ENCODE assay signal across 1 cellular context in the genomic region with DNA sequence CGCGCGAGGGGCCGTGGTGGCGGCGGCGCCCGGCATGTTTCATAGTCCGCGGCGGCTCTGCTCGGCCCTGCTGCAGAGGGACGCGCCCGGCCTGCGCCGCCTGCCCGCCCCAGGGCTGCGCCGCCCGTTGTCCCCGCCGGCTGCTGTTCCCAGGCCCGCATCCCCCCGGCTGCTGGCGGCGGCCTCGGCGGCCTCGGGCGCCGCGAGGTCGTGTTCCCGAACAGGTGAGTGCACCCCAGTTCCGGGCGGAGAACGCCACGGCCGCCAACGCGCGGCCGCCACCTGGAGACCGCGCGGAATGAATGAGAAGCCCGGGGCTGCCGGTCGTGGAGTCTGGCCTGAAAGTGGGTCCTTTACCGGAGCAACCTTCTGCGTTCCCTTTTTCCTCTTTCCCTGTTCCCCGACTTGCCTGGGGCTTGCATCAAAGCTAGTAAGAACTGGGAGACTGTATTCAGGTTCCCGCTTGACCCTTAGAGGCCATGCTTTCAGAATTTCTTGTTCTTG.
TF ChIP-seq lines count a peak whose summit lies in the region.

No MANE protein-coding gene starts in this region.

TF ChIP-seq in HepG2, 621 proteins besides CTCF, POLR2A, EP300 and RAD21 (continued from another document and continues in another):
- TF ChIP-seq, protein P1, sequence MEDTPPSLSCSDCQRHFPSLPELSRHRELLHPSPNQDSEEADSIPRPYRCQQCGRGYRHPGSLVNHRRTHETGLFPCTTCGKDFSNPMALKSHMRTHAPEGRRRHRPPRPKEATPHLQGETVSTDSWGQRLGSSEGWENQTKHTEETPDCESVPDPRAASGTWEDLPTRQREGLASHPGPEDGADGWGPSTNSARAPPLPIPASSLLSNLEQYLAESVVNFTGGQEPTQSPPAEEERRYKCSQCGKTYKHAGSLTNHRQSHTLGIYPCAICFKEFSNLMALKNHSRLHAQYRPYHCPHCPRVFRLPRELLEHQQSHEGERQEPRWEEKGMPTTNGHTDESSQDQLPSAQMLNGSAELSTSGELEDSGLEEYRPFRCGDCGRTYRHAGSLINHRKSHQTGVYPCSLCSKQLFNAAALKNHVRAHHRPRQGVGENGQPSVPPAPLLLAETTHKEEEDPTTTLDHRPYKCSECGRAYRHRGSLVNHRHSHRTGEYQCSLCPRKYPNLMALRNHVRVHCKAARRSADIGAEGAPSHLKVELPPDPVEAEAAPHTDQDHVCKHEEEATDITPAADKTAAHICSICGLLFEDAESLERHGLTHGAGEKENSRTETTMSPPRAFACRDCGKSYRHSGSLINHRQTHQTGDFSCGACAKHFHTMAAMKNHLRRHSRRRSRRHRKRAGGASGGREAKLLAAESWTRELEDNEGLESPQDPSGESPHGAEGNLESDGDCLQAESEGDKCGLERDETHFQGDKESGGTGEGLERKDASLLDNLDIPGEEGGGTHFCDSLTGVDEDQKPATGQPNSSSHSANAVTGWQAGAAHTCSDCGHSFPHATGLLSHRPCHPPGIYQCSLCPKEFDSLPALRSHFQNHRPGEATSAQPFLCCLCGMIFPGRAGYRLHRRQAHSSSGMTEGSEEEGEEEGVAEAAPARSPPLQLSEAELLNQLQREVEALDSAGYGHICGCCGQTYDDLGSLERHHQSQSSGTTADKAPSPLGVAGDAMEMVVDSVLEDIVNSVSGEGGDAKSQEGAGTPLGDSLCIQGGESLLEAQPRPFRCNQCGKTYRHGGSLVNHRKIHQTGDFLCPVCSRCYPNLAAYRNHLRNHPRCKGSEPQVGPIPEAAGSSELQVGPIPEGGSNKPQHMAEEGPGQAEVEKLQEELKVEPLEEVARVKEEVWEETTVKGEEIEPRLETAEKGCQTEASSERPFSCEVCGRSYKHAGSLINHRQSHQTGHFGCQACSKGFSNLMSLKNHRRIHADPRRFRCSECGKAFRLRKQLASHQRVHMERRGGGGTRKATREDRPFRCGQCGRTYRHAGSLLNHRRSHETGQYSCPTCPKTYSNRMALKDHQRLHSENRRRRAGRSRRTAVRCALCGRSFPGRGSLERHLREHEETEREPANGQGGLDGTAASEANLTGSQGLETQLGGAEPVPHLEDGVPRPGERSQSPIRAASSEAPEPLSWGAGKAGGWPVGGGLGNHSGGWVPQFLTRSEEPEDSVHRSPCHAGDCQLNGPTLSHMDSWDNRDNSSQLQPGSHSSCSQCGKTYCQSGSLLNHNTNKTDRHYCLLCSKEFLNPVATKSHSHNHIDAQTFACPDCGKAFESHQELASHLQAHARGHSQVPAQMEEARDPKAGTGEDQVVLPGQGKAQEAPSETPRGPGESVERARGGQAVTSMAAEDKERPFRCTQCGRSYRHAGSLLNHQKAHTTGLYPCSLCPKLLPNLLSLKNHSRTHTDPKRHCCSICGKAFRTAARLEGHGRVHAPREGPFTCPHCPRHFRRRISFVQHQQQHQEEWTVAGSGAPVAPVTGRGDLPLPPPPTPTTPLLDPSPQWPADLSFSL (CRISPR knock-in tag; IDR thresholded peaks at IDR 0.05), result no peak
- TF ChIP-seq HOXA5 (CRISPR knock-in tag; IDR thresholded peaks at IDR 0.05), result no peak
- no peak; the same call in 1 of the 2 replicates for TF ChIP-seq ZNF431 (CRISPR knock-in tag; IDR thresholded peaks at IDR 0.05; ENCODE audit: borderline replicate concordance, low read depth)
- TF ChIP-seq ZNF124 (CRISPR knock-in tag; IDR thresholded peaks at IDR 0.05), result no peak
- TF ChIP-seq PCBP2 (optimal IDR thresholded peaks at IDR 0.05; ENCODE audit: low read depth, low read length, poor library complexity, severe bottlenecking), result no peak
- no peak for TF ChIP-seq POLR2AphosphoS2 (IDR thresholded peaks at IDR 0.05; ENCODE audit: low read depth, low read length)
- no peak for TF ChIP-seq STAG1 (CRISPR knock-in tag; IDR thresholded peaks at IDR 0.05)
- no peak for TF ChIP-seq GTF2F1 (IDR thresholded peaks at IDR 0.05; ENCODE audit: low read length)
- TF ChIP-seq, protein P2, sequence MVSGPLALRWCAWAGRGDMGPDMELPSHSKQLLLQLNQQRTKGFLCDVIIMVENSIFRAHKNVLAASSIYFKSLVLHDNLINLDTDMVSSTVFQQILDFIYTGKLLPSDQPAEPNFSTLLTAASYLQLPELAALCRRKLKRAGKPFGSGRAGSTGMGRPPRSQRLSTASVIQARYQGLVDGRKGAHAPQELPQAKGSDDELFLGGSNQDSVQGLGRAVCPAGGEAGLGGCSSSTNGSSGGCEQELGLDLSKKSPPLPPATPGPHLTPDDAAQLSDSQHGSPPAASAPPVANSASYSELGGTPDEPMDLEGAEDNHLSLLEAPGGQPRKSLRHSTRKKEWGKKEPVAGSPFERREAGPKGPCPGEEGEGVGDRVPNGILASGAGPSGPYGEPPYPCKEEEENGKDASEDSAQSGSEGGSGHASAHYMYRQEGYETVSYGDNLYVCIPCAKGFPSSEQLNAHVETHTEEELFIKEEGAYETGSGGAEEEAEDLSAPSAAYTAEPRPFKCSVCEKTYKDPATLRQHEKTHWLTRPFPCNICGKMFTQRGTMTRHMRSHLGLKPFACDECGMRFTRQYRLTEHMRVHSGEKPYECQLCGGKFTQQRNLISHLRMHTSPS (CRISPR knock-in tag; IDR thresholded peaks at IDR 0.05; ENCODE audit: low read depth), result no peak
- no peak for TF ChIP-seq SOX6 (IDR thresholded peaks at IDR 0.05)
- TF ChIP-seq SOX6 (CRISPR knock-in tag; IDR thresholded peaks at IDR 0.05), result no peak
- no peak for TF ChIP-seq SUZ12 (IDR thresholded peaks at IDR 0.05; ENCODE audit: low read depth, low read length)
- TF ChIP-seq, protein P3, sequence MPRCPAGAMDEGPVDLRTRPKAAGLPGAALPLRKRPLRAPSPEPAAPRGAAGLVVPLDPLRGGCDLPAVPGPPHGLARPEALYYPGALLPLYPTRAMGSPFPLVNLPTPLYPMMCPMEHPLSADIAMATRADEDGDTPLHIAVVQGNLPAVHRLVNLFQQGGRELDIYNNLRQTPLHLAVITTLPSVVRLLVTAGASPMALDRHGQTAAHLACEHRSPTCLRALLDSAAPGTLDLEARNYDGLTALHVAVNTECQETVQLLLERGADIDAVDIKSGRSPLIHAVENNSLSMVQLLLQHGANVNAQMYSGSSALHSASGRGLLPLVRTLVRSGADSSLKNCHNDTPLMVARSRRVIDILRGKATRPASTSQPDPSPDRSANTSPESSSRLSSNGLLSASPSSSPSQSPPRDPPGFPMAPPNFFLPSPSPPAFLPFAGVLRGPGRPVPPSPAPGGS (CRISPR knock-in tag; IDR thresholded peaks at IDR 0.05), result no peak; the same call in 1 of the 2 replicates
- TF ChIP-seq NFIC (IDR thresholded peaks at IDR 0.05; ENCODE audit: low read length), result no peak
- no peak for TF ChIP-seq NFE2L1 (CRISPR knock-in tag; IDR thresholded peaks at IDR 0.05; ENCODE audit: borderline replicate concordance)
- TF ChIP-seq MAZ (IDR thresholded peaks at IDR 0.05; ENCODE audit: borderline replicate concordance, low read depth, low read length), result no peak
- no peak; the same call in 1 of the 2 replicates for TF ChIP-seq MAZ (CRISPR knock-in tag; IDR thresholded peaks at IDR 0.05; ENCODE audit: low read depth)
- TF ChIP-seq ZNF121 (CRISPR knock-in tag; IDR thresholded peaks at IDR 0.05), result no peak
- no peak for TF ChIP-seq ZNF562 (CRISPR knock-in tag; IDR thresholded peaks at IDR 0.05; ENCODE audit: borderline replicate concordance)
- TF ChIP-seq SP140L (CRISPR knock-in tag; IDR thresholded peaks at IDR 0.05; ENCODE audit: borderline replicate concordance), result no peak
- no peak for TF ChIP-seq LCORL (IDR thresholded peaks at IDR 0.05)
- TF ChIP-seq LCORL (CRISPR knock-in tag; IDR thresholded peaks at IDR 0.05), result no peak
- TF ChIP-seq MATR3 (CRISPR knock-in tag; IDR thresholded peaks at IDR 0.05), result no peak
- TF ChIP-seq, protein P4, sequence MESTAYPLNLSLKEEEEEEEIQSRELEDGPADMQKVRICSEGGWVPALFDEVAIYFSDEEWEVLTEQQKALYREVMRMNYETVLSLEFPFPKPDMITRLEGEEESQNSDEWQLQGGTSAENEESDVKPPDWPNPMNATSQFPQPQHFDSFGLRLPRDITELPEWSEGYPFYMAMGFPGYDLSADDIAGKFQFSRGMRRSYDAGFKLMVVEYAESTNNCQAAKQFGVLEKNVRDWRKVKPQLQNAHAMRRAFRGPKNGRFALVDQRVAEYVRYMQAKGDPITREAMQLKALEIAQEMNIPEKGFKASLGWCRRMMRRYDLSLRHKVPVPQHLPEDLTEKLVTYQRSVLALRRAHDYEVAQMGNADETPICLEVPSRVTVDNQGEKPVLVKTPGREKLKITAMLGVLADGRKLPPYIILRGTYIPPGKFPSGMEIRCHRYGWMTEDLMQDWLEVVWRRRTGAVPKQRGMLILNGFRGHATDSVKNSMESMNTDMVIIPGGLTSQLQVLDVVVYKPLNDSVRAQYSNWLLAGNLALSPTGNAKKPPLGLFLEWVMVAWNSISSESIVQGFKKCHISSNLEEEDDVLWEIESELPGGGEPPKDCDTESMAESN (CRISPR knock-in tag; conservative IDR thresholded peaks at IDR 0.05), result 0 out of 2 replicates have a peak, but pooled peaks have one; percentile 47
- no peak for TF ChIP-seq ZNF746 (CRISPR knock-in tag; IDR thresholded peaks at IDR 0.05)
- TF ChIP-seq, protein P5, sequence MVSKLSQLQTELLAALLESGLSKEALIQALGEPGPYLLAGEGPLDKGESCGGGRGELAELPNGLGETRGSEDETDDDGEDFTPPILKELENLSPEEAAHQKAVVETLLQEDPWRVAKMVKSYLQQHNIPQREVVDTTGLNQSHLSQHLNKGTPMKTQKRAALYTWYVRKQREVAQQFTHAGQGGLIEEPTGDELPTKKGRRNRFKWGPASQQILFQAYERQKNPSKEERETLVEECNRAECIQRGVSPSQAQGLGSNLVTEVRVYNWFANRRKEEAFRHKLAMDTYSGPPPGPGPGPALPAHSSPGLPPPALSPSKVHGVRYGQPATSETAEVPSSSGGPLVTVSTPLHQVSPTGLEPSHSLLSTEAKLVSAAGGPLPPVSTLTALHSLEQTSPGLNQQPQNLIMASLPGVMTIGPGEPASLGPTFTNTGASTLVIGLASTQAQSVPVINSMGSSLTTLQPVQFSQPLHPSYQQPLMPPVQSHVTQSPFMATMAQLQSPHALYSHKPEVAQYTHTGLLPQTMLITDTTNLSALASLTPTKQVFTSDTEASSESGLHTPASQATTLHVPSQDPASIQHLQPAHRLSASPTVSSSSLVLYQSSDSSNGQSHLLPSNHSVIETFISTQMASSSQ (IDR thresholded peaks at IDR 0.05; ENCODE audit: low read depth), result no peak
- TF ChIP-seq, protein P5 (CRISPR knock-in tag; IDR thresholded peaks at IDR 0.05; ENCODE audit: borderline replicate concordance), result 0 out of 2 replicates have a peak, but pooled peaks have one; percentile 6
- TF ChIP-seq JUND (CRISPR knock-in tag; IDR thresholded peaks at IDR 0.05), result no peak
- no peak for TF ChIP-seq ZNF607 (CRISPR knock-in tag; IDR thresholded peaks at IDR 0.05; ENCODE audit: borderline replicate concordance)
- no peak for TF ChIP-seq ZNF232 (CRISPR knock-in tag; IDR thresholded peaks at IDR 0.05; ENCODE audit: borderline replicate concordance)
- no peak for TF ChIP-seq SSRP1 (CRISPR knock-in tag; IDR thresholded peaks at IDR 0.05)
- no peak for TF ChIP-seq ZNF644 (CRISPR knock-in tag; IDR thresholded peaks at IDR 0.05; ENCODE audit: low read depth)
- 0 out of 2 replicates have a peak, but pooled peaks have one; percentile 7 for TF ChIP-seq ZNF501 (CRISPR knock-in tag; IDR thresholded peaks at IDR 0.05)
- no peak for TF ChIP-seq ZIK1 (CRISPR knock-in tag; IDR thresholded peaks at IDR 0.05; ENCODE audit: borderline replicate concordance, low read depth)
- TF ChIP-seq WIZ (CRISPR knock-in tag; IDR thresholded peaks at IDR 0.05), result no peak
- TF ChIP-seq, protein P6, sequence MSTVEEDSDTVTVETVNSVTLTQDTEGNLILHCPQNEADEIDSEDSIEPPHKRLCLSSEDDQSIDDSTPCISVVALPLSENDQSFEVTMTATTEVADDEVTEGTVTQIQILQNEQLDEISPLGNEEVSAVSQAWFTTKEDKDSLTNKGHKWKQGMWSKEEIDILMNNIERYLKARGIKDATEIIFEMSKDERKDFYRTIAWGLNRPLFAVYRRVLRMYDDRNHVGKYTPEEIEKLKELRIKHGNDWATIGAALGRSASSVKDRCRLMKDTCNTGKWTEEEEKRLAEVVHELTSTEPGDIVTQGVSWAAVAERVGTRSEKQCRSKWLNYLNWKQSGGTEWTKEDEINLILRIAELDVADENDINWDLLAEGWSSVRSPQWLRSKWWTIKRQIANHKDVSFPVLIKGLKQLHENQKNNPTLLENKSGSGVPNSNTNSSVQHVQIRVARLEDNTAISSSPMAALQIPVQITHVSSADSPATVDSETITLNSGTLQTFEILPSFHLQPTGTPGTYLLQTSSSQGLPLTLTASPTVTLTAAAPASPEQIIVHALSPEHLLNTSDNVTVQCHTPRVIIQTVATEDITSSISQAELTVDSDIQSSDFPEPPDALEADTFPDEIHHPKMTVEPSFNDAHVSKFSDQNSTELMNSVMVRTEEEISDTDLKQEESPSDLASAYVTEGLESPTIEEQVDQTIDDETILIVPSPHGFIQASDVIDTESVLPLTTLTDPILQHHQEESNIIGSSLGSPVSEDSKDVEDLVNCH (CRISPR knock-in tag; IDR thresholded peaks at IDR 0.05), result no peak
- TF ChIP-seq HNF4G (IDR thresholded peaks at IDR 0.05; ENCODE audit: borderline replicate concordance, low read depth, low read length), result 0 out of 2 replicates have a peak, but pooled peaks have one; percentile 1
- no peak for TF ChIP-seq HNF4G (CRISPR knock-in tag; IDR thresholded peaks at IDR 0.05; ENCODE audit: borderline replicate concordance, low read depth)
- TF ChIP-seq, protein P7, sequence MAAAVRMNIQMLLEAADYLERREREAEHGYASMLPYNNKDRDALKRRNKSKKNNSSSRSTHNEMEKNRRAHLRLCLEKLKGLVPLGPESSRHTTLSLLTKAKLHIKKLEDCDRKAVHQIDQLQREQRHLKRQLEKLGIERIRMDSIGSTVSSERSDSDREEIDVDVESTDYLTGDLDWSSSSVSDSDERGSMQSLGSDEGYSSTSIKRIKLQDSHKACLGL (CRISPR knock-in tag; IDR thresholded peaks at IDR 0.05), result no peak
- TF ChIP-seq ZNF326 (CRISPR knock-in tag; IDR thresholded peaks at IDR 0.05; ENCODE audit: borderline replicate concordance), result no peak
- TF ChIP-seq MTF1 (CRISPR knock-in tag; IDR thresholded peaks at IDR 0.05), result no peak
